Comparison of ENCODE assay signal across 1 cellular context in the genomic region with DNA sequence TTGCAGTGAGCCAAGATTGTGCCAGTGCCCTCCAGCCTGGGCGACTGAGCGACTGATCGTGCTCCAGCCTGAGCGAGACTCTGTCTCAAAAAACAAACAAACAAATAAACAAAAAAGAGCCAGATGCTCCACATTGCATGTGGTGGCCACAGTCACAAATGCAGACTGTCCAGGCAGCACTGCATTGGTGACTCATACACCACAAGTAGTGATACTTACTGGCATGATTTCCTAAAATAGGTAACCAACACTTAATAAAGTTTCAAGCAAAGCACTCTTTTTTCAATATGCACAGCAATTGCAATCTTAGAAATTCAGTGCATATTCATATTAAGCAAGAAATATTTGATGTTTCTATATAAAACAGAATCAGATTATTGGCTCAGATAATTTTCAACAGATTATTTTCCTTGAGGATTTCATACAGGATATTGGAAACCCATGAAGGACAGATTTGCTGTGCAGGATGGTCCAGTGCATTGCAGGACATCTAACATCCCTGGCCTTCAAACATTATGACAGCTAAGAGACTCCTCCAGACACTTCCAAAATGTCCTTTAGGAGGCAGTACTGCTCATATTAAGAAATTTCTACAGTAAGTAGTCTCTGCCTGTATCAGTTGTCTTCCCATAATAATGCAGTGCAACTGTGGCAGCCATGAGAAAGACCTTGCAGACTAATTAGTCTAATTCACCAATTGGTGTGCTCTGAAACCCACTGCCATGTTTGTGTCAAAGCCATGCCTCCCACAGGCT.
TF ChIP-seq lines count a peak whose summit lies in the region.

No MANE protein-coding gene starts in this region.

TF ChIP-seq in K562, 482 proteins besides CTCF, POLR2A, EP300 and RAD21 (continued from another document):
- TF ChIP-seq, protein P1, sequence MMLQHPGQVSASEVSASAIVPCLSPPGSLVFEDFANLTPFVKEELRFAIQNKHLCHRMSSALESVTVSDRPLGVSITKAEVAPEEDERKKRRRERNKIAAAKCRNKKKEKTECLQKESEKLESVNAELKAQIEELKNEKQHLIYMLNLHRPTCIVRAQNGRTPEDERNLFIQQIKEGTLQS (IDR thresholded peaks at IDR 0.05): peak; percentile 39; the same call in 1 of the 2 replicates
- TF ChIP-seq, protein P1 (CRISPR knock-in tag; conservative IDR thresholded peaks at IDR 0.05): no peak
- TF ChIP-seq, protein P2, sequence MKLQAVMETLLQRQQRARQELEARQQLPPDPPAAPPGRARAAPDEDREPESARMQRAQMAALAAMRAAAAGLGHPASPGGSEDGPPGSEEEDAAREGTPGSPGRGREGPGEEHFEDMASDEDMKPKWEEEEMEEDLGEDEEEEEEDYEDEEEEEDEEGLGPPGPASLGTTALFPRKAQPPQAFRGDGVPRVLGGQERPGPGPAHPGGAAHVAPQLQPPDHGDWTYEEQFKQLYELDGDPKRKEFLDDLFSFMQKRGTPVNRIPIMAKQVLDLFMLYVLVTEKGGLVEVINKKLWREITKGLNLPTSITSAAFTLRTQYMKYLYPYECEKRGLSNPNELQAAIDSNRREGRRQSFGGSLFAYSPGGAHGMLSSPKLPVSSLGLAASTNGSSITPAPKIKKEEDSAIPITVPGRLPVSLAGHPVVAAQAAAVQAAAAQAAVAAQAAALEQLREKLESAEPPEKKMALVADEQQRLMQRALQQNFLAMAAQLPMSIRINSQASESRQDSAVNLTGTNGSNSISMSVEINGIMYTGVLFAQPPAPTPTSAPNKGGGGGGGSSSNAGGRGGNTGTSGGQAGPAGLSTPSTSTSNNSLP (IDR thresholded peaks at IDR 0.05; ENCODE audit: borderline replicate concordance, low read depth, low read length): 0 out of 2 replicates have a peak, but pooled peaks have one; percentile 21
- no peak for TF ChIP-seq CCNT2 (IDR thresholded peaks at IDR 0.05; ENCODE audit: borderline replicate concordance, extremely low read depth, insufficient read length, low read depth, low read length)
